Comparison of ENCODE assay signal across 24 cellular contexts in genomic region chr12:126897102-126897501, GRCh38.
"Had no signal": no experiment of that assay in that cellular context is flagged by ENCODE, and none has a peak within 500 bp of the region (broad histone marks: within the 10 kb centered on the region; RNA-seq: fewer than 3 reads in every experiment).

No MANE protein-coding gene starts in this region.

- H3K27ac Mint-ChIP-seq: dendritic cell treated with granulocyte-macrophage colony-stimulating factor and Interleukin-4, amounts not matched to agents 40 ng/mL and 50 ng/mL, for 4 days; effector memory CD8-positive, alpha-beta T cell; endodermal cell; memory B cell had no signal

- H3K27ac ChIP-seq: colonic mucosa, esophagus squamous epithelium, gastrocnemius medialis, heart right ventricle, left lung, lower lobe of right lung had no signal

- FAIRE-seq: endometrium, islet of Langerhans had no signal

- H3K9me3 Mint-ChIP-seq: dendritic cell treated with granulocyte-macrophage colony-stimulating factor and Interleukin-4, amounts not matched to agents 40 ng/mL and 50 ng/mL, for 4 days; endodermal cell had no signal

- H3K27me3 ChIP-seq: colonic mucosa, esophagus squamous epithelium, gastrocnemius medialis, left lung had no signal

- H3K9me3 ChIP-seq: colonic mucosa, esophagus squamous epithelium, gastrocnemius medialis, left lung, lower lobe of right lung had no signal

- DNase-seq: colonic mucosa; cortex of kidney; effector CD8-positive, alpha-beta T cell; effector memory CD8-positive, alpha-beta T cell; endodermal cell; erythroblast; esophagus squamous epithelium; foreskin fibroblast; foreskin melanocyte; gastrocnemius medialis; glutamatergic neuron; heart right ventricle; hippocampal formation; left cardiac atrium; left lung; left ventricle myocardium superior; lower lobe of right lung; mesendoderm; midbrain had no signal

- H3K4me3 Mint-ChIP-seq: dendritic cell treated with granulocyte-macrophage colony-stimulating factor and Interleukin-4, amounts not matched to agents 40 ng/mL and 50 ng/mL, for 4 days; effector memory CD8-positive, alpha-beta T cell; endodermal cell; memory B cell had no signal

- ATAC-seq: effector memory CD8-positive, alpha-beta T cell; esophagus mucosa; gastrocnemius medialis; heart right ventricle; left cardiac atrium; left lung; left ventricle myocardium superior; lower lobe of right lung had no signal

- H3K27me3 Mint-ChIP-seq: dendritic cell treated with granulocyte-macrophage colony-stimulating factor and Interleukin-4, amounts not matched to agents 40 ng/mL and 50 ng/mL, for 4 days; memory B cell had no signal

- H3K4me1 ChIP-seq: colonic mucosa, gastrocnemius medialis, heart right ventricle, left lung, lower lobe of right lung had no signal

- H3K36me3 Mint-ChIP-seq: memory B cell had no signal

- H3K36me3 ChIP-seq: colonic mucosa, esophagus squamous epithelium, gastrocnemius medialis, heart right ventricle, left lung, lower lobe of right lung had no signal

- H3K4me3 ChIP-seq: colonic mucosa, esophagus squamous epithelium, gastrocnemius medialis, heart right ventricle, left lung, lower lobe of right lung had no signal
